16 cellular contexts compared by ENCODE assay signal in the genomic region with DNA sequence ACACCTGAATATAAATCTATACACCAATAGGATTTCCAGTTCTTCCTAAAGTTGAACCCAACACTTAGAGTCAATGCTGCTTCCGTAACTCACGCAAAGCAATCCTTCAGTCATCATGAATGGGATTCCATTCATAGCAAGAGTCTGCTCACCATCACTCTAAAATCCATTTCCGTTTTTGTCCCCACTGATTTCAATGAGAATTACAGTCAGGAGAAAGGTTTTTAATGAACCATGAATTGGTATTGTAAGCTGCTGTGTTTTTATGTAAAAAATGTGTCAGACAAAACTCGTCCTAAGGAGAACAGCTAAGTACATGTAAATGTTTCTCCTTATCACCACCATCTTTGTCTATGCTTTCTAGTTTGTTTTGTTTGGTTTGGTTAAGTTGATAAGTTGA.
A peak's percentile ranks its signal among the peaks of the same experiment; 100 is the strongest.
DNase-seq lines count a peak whose midpoint lies in the region; ATAC-seq and TF ChIP-seq lines count a peak whose summit lies in the region.
"Had no signal": no experiment of that assay in that cellular context is flagged by ENCODE, and none has a peak within 500 bp of the region (broad histone marks: within the 10 kb centered on the region; RNA-seq: fewer than 3 reads in every experiment).

No MANE protein-coding gene starts in this region.

- DNase-seq in COLO829 (ENCODE audit: low spot score) = peak; percentile 12
- DNase-seq in IMR-90 = no peak
- peak; percentile 27 for DNase-seq in fibroblast of villous mesenchyme (ENCODE audit: low read depth)
- DNase-seq in mesendoderm = peak; percentile 25
- DNase-seq in erythroblast (lab: John Stamatoyannopoulos, UW) = no peak
- DNase-seq in neural progenitor cell (ENCODE audit: low spot score) = no peak
- DNase-seq in medulla oblongata (ENCODE audit: extremely low spot score) = no peak
- DNase-seq: BE2C; CD4-positive, alpha-beta memory T cell; COR-L47; DMS153; DMS79 treated with DMSO at 0.1 percent for 48 hours; EL; GOT3 had no signal

- H3K9me3 ChIP-seq in IMR-90 (ENCODE audit: control insufficient read depth, insufficient read depth, low read length) (no peaks in the 10 kb centered on the region), neural progenitor cell (ENCODE audit: low read depth) (no peaks in the 10 kb centered on the region)
- H3K9me3 ChIP-seq: BE2C, HAP-1 had no signal

- H3K79me1 ChIP-seq in IMR-90 (ENCODE audit: low read depth in 1 of 2, low read length in 2 of 2) = no peaks in the 10 kb centered on the region
- no peaks in the 10 kb centered on the region for H3K79me1 ChIP-seq in mesendoderm (ENCODE audit: low read length)

- H3K4me1 ChIP-seq in IMR-90 (ENCODE audit: control insufficient read depth, insufficient read depth, low read length) = no peaks in the 10 kb centered on the region; the same call in 1 of the 2 replicates
- no peaks in the 10 kb centered on the region for H3K4me1 ChIP-seq in mesendoderm (ENCODE audit: control insufficient read depth, low read depth, low read length)
- peaks cover 13% of the 10 kb centered on the region for H3K4me1 ChIP-seq in neural progenitor cell
- H3K4me1 ChIP-seq: BE2C had no signal

- POLR2A ChIA-PET in IMR-90 (lab: Charles Lee; ENCODE audit: unreplicated experiment) = no interaction called here

- H3K23ac ChIP-seq in IMR-90 (ENCODE audit: low read depth, low read length) = no peak overlapping the region
- H3K23ac ChIP-seq in mesendoderm (ENCODE audit: low read length) = no peak overlapping the region

- no peak overlapping the region for H3K4ac ChIP-seq in IMR-90 (ENCODE audit: low read depth, low read length)
- H3K4ac ChIP-seq in mesendoderm (ENCODE audit: low read depth, low read length) = no peak overlapping the region

- no peak for TF ChIP-seq RAD21 in IMR-90 (IDR thresholded peaks at IDR 0.05; ENCODE audit: low read length)

- H3K9ac ChIP-seq in IMR-90 (ENCODE audit: low read depth, low read length) = no peak overlapping the region
- H3K9ac ChIP-seq in mesendoderm (ENCODE audit: low read length) = no peak overlapping the region
- H3K9ac ChIP-seq in neural progenitor cell = no peak overlapping the region

- H4K5ac ChIP-seq in IMR-90 (ENCODE audit: low read depth, low read length) (no peak overlapping the region), mesendoderm (ENCODE audit: low read length) (no peak overlapping the region)

- BruUV-seq in IMR-90 (replicated peaks; lab: Mats Ljungman, UMichigan) = no TSS peak

- H3K4me3 ChIP-seq in IMR-90 (ENCODE audit: insufficient read depth, low read depth, low read length) (no peak overlapping the region), fibroblast of villous mesenchyme (ENCODE audit: low read depth, low read length) (no peak overlapping the region), mesendoderm (ENCODE audit: low read length) (no peak overlapping the region), neural progenitor cell (no peak overlapping the region)
- H3K4me3 ChIP-seq: HAP-1 had no signal

- no peak overlapping the region for H4K8ac ChIP-seq in IMR-90 (ENCODE audit: low read depth in 2 of 2, low read length in 2 of 2)
- no peak overlapping the region for H4K8ac ChIP-seq in mesendoderm (ENCODE audit: low read depth, low read length)

- TF ChIP-seq CTCF in IMR-90 (conservative IDR thresholded peaks at IDR 0.05; ENCODE audit: low read depth, low read length) (no peak), fibroblast of villous mesenchyme (IDR thresholded peaks at IDR 0.05; ENCODE audit: insufficient read depth, low read depth, low read length) (no peak), neural progenitor cell (IDR thresholded peaks at IDR 0.05) (no peak)

- H2BK15ac ChIP-seq in IMR-90 (ENCODE audit: low read depth, low read length) (no peak overlapping the region), mesendoderm (replicated peaks; ENCODE audit: low read depth) (no peak overlapping the region)

- H2BK120ac ChIP-seq in IMR-90 (ENCODE audit: low read depth, low read length) (peak overlapping the region; percentile 16; the same call in 1 of the 2 replicates), mesendoderm (ENCODE audit: low read depth, low read length) (no peak overlapping the region)

- H2AFZ ChIP-seq in IMR-90 (replicated peaks; ENCODE audit: low read length, poor library complexity) (no peak overlapping the region), neural progenitor cell (replicated peaks) (no peak overlapping the region)

- peaks cover 27% of the 10 kb centered on the region for H3K4me1 Mint-ChIP-seq in neural progenitor cell

- peaks cover 8% of the 10 kb centered on the region for H3K9me3 Mint-ChIP-seq in neural progenitor cell

- no peak overlapping the region for H2BK5ac ChIP-seq in IMR-90 (ENCODE audit: low read depth, low read length, poor library complexity, severe bottlenecking)
- no peak overlapping the region for H2BK5ac ChIP-seq in mesendoderm (ENCODE audit: low read length)

- no peaks in the 10 kb centered on the region for H3K27me3 Mint-ChIP-seq in neural progenitor cell (ENCODE audit: insufficient read depth, low read depth)

- in situ Hi-C loops in IMR-90 (cut with MboI; ENCODE audit: low sequenced_read_pairs) = no loop called here

- dilution Hi-C loops in IMR-90 (cut with HindIII; ENCODE audit: low sequenced_read_pairs, unreplicated experiment) = no loop called here

- no peak for ATAC-seq in IMR-90 (ENCODE audit: low read depth)

- H3K9me1 ChIP-seq in IMR-90 (ENCODE audit: insufficient read depth, low read length) = no peaks in the 10 kb centered on the region

- H3K4me3 Mint-ChIP-seq in neural progenitor cell = no peak overlapping the region
- H3K4me3 Mint-ChIP-seq: CD4-positive, alpha-beta memory T cell had no signal

- H3K4me2 ChIP-seq in IMR-90 (ENCODE audit: low read depth, low read length) (no peak overlapping the region), mesendoderm (ENCODE audit: low read length) (no peak overlapping the region), neural progenitor cell (no peak overlapping the region)

- H3K36me3 Mint-ChIP-seq in neural progenitor cell = no peaks in the 10 kb centered on the region
- H3K36me3 Mint-ChIP-seq: CD4-positive, alpha-beta memory T cell had no signal

- no peaks in the 10 kb centered on the region for H3K36me3 ChIP-seq in IMR-90 (ENCODE audit: control insufficient read depth, insufficient read depth, low read length)
- no peaks in the 10 kb centered on the region for H3K36me3 ChIP-seq in mesendoderm (ENCODE audit: control insufficient read depth, insufficient read depth, low read length)
- H3K36me3 ChIP-seq in neural progenitor cell = no peaks in the 10 kb centered on the region
- H3K36me3 ChIP-seq: BE2C, HAP-1 had no signal

- intact Hi-C loops in IMR-90 (cut with micrococcal nuclease) = loop anchor here (5.0 kb wide), 1 partner anchor 56 kb away; no protein-coding TSS in a partner anchor

- CTCF ChIA-PET in IMR-90 (lab: Yijun Ruan, JAX) = no interaction called here

- H3K18ac ChIP-seq in IMR-90 (ENCODE audit: low read depth, low read length) (peak overlapping the region; percentile 23; the same call in 1 of the 2 replicates), mesendoderm (ENCODE audit: low read length) (no peak overlapping the region)

- H3K56ac ChIP-seq in IMR-90 (ENCODE audit: extremely low read depth, insufficient read depth, low read length) (no peak overlapping the region), mesendoderm (ENCODE audit: low read length) (no peak overlapping the region)

- H4K20me1 ChIP-seq in IMR-90 (ENCODE audit: insufficient read depth, low read length) (no peaks in the 10 kb centered on the region), neural progenitor cell (ENCODE audit: low read depth) (no peaks in the 10 kb centered on the region)

- no peak overlapping the region for H4K91ac ChIP-seq in IMR-90 (ENCODE audit: insufficient read depth, low read depth, low read length)

- no peak overlapping the region for H3K27ac ChIP-seq in IMR-90 (ENCODE audit: insufficient read depth, low read length)
- no peak overlapping the region for H3K27ac ChIP-seq in mesendoderm (ENCODE audit: low read depth, low read length)
- H3K27ac ChIP-seq in neural progenitor cell = no peak overlapping the region
- H3K27ac ChIP-seq: C4-2B had no signal

- H3F3A ChIP-seq in neural progenitor cell (ENCODE audit: low read depth) = no peaks in the 10 kb centered on the region

- H2BK20ac ChIP-seq in IMR-90 (ENCODE audit: low read depth, low read length) = peak overlapping the region; percentile 11; the same call in 1 of the 2 replicates

- H2AK5ac ChIP-seq in IMR-90 (ENCODE audit: low read depth, low read length) = no peak overlapping the region
- H2AK5ac ChIP-seq in mesendoderm (ENCODE audit: low read length) = no peak overlapping the region

- no peak overlapping the region for H3K14ac ChIP-seq in IMR-90 (replicated peaks; ENCODE audit: low read depth, low read length)

- no peak overlapping the region for H2AK9ac ChIP-seq in IMR-90 (replicated peaks; ENCODE audit: low read depth, low read length, poor library complexity)

- H3K27me3 ChIP-seq in IMR-90 (ENCODE audit: control insufficient read depth, insufficient read depth, low read length) = no peaks in the 10 kb centered on the region
- no peaks in the 10 kb centered on the region for H3K27me3 ChIP-seq in mesendoderm (ENCODE audit: insufficient read depth, low read length, poor library complexity)
- H3K27me3 ChIP-seq in neural progenitor cell = no peaks in the 10 kb centered on the region
- H3K27me3 ChIP-seq: BE2C had no signal

- no peak for TF ChIP-seq POLR2A in IMR-90 (IDR thresholded peaks at IDR 0.05; ENCODE audit: low read depth, low read length)
- TF ChIP-seq POLR2A in erythroblast (IDR thresholded peaks at IDR 0.05; ENCODE audit: low read length) = no peak

- WGBS in IMR-90 (ENCODE audit: extremely low coverage in 2 of 2, insufficient read length in 1 of 2), 2 experiments = no CpG with 5 or more reads among the region's 4 CpGs
- no CpG with 5 or more reads among the region's 4 CpGs for WGBS in mesendoderm (ENCODE audit: extremely low coverage, insufficient coverage, low lambda C conversion rate)

- no peak overlapping the region for H3K27ac Mint-ChIP-seq in neural progenitor cell
- H3K27ac Mint-ChIP-seq: CD4-positive, alpha-beta memory T cell had no signal

- H3K79me2 ChIP-seq in mesendoderm (ENCODE audit: control insufficient read depth, insufficient read depth, low read length) = no peaks in the 10 kb centered on the region
- H3K79me2 ChIP-seq in neural progenitor cell (ENCODE audit: low read depth) = no peaks in the 10 kb centered on the region

TF ChIP-seq in IMR-90, 13 proteins besides CTCF, POLR2A, EP300 and RAD21 (continues in another document):
- TF ChIP-seq MAFK (IDR thresholded peaks at IDR 0.05; ENCODE audit: low read depth, low read length) = no peak
- TF ChIP-seq, protein P1, sequence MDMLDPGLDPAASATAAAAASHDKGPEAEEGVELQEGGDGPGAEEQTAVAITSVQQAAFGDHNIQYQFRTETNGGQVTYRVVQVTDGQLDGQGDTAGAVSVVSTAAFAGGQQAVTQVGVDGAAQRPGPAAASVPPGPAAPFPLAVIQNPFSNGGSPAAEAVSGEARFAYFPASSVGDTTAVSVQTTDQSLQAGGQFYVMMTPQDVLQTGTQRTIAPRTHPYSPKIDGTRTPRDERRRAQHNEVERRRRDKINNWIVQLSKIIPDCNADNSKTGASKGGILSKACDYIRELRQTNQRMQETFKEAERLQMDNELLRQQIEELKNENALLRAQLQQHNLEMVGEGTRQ (IDR thresholded peaks at IDR 0.05; ENCODE audit: low read depth, low read length) = no peak
- TF ChIP-seq MXI1 (IDR thresholded peaks at IDR 0.05; ENCODE audit: borderline replicate concordance, low read depth, low read length) = no peak
- no peak for TF ChIP-seq NFE2L2 (IDR thresholded peaks at IDR 0.05; ENCODE audit: low read depth, low read length)

Comparison
In these comparisons a context has a peak if more than half of its experiments do, and no peak if none do; other contexts are left out.
1. DNase-seq: peak in COLO829 (single experiment), fibroblast of villous mesenchyme (single experiment) and mesendoderm (single experiment); none in IMR-90 (single experiment), erythroblast (0 of 2), neural progenitor cell (single experiment) and medulla oblongata (single experiment).